ENCODE assay signal across 8 cellular contexts in the genomic region with DNA sequence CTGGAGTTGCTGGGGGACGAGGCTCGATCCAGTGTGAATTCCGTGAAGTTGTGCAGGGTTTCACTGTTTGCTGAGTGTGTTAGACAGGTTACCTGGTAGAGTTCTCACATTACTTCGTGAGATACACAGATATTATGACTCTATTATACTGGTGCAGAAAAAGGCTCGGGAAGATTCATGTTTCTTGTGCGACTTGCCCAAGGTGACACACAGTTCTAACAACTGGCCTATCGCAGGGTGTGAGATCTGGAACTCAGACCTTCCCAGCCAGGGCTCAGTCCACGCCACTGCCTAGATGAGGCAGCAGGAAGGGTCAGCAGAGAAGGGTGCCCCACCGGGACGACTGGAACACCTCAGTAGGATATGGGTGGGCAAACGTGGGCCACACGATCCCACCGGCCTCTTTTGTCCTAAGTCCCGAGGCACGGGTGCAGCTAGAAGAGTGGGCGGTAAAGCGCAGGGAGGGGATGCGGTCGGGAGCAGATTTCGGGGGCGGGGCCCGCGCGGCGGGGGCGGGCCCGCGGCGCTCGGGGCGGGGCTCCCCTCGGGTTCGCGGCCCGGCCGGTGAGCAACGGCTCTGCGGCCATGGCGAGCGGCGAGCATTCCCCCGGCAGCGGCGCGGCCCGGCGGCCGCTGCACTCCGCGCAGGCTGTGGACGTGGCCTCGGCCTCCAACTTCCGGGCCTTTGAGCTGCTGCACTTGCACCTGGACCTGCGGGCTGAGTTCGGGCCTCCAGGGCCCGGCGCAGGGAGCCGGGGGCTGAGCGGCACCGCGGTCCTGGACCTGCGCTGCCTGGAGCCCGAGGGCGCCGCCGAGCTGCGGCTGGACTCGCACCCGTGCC. TPM values are rescaled to one million over a fixed set of nuclear protein-coding genes. Genes with fewer than 3 reads are reported as not detected.
DNase-seq lines count a peak whose midpoint lies in the region; ATAC-seq and TF ChIP-seq lines count a peak whose summit lies in the region.

A gene with protein sequence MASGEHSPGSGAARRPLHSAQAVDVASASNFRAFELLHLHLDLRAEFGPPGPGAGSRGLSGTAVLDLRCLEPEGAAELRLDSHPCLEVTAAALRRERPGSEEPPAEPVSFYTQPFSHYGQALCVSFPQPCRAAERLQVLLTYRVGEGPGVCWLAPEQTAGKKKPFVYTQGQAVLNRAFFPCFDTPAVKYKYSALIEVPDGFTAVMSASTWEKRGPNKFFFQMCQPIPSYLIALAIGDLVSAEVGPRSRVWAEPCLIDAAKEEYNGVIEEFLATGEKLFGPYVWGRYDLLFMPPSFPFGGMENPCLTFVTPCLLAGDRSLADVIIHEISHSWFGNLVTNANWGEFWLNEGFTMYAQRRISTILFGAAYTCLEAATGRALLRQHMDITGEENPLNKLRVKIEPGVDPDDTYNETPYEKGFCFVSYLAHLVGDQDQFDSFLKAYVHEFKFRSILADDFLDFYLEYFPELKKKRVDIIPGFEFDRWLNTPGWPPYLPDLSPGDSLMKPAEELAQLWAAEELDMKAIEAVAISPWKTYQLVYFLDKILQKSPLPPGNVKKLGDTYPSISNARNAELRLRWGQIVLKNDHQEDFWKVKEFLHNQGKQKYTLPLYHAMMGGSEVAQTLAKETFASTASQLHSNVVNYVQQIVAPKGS (plus strand): TSS at position 567 of the 841 bp plus-strand sequence. CDS start 19 bp downstream, at position 586.

- peaks cover 17% of the 10 kb centered on the region for H3K27me3 Mint-ChIP-seq in activated naive CD4-positive, alpha-beta T cell treated with anti-CD3 and anti-CD28 coated beads, Interleukin-2, amount 10 ng/mL, durations not matched to agents 7 days and 5 days

- H3K4me3 ChIP-seq in HL-60 (replicated peaks; ENCODE audit: insufficient read depth, low read length) (peak within 1 kb of the TSS; percentile 63), SJSA1 (peak within 1 kb of the TSS; percentile 99)

- CTCF ChIA-PET in activated naive CD4-positive, alpha-beta T cell treated with anti-CD3 and anti-CD28 coated beads, Interleukin-2, amount 10 ng/mL, durations not matched to agents 7 days and 5 days (lab: Charles Lee), result interaction anchor here (0.9 to 2.7 kb wide), 4 partner anchors 10 to 86 kb away, joined by 4 to 13 read pairs (median 5); no protein-coding TSS in a partner anchor

- DNase-seq in DMS 273 (lab: John Stamatoyannopoulos, UW; ENCODE audit: unreplicated experiment), result peak; percentile 86
- peak; percentile 33 to 61 for DNase-seq in HL-60 (ENCODE audit: low read depth in 1 of 2, low spot score in 1 of 2)
- DNase-seq in SJSA1 (ENCODE audit: low read depth in 1 of 2, low spot score in 2 of 2), result peak; percentile 74 to 75
- DNase-seq in activated naive CD4-positive, alpha-beta T cell treated with anti-CD3 and anti-CD28 coated beads, Interleukin-2, amount 10 ng/mL, durations not matched to agents 7 days and 5 days, result peak; percentile 79
- peak; percentile 56 for DNase-seq in globus pallidus (ENCODE audit: low spot score)
- DNase-seq in omental fat pad (ENCODE audit: low spot score), result peak; percentile 50

- peaks cover 13% of the 10 kb centered on the region for H3K4me1 ChIP-seq in SJSA1 (replicated peaks)

- peaks cover 20% of the 10 kb centered on the region for H3K4me1 Mint-ChIP-seq in activated naive CD4-positive, alpha-beta T cell treated with anti-CD3 and anti-CD28 coated beads, Interleukin-2, amount 10 ng/mL, durations not matched to agents 7 days and 5 days

- H3K27ac ChIP-seq in HL-60 (replicated peaks) (peak within 1 kb of the TSS; percentile 83), SJSA1 (peak within 1 kb of the TSS; percentile 73), temporal lobe (ENCODE audit: low read depth, low read length) (peak within 1 kb of the TSS; percentile 63)

- no peaks in the 10 kb centered on the region for H3K9me3 Mint-ChIP-seq in activated naive CD4-positive, alpha-beta T cell treated with anti-CD3 and anti-CD28 coated beads, Interleukin-2, amount 10 ng/mL, durations not matched to agents 7 days and 5 days

- peak within 1 kb of the TSS; percentile 82 for H3K27ac Mint-ChIP-seq in activated naive CD4-positive, alpha-beta T cell treated with anti-CD3 and anti-CD28 coated beads, Interleukin-2, amount 10 ng/mL, durations not matched to agents 7 days and 5 days

- TF ChIP-seq CTCF in HL-60 (IDR thresholded peaks at IDR 0.05; ENCODE audit: insufficient read depth, low read length) (no peak), omental fat pad (IDR thresholded peaks at IDR 0.05) (no peak)

- no peaks in the 10 kb centered on the region for H3K9me3 ChIP-seq in SJSA1 (replicated peaks)

- peaks cover 2% of the 10 kb centered on the region for H3K36me3 Mint-ChIP-seq in activated naive CD4-positive, alpha-beta T cell treated with anti-CD3 and anti-CD28 coated beads, Interleukin-2, amount 10 ng/mL, durations not matched to agents 7 days and 5 days

- peaks cover 25% of the 10 kb centered on the region for H3K36me3 ChIP-seq in SJSA1

- no peaks in the 10 kb centered on the region for H3K27me3 ChIP-seq in HL-60 (ENCODE audit: insufficient read depth, poor library complexity, severe bottlenecking)
- no peaks in the 10 kb centered on the region for H3K27me3 ChIP-seq in SJSA1 (replicated peaks)

- H3K4me3 Mint-ChIP-seq in activated naive CD4-positive, alpha-beta T cell treated with anti-CD3 and anti-CD28 coated beads, Interleukin-2, amount 10 ng/mL, durations not matched to agents 7 days and 5 days, result peak within 1 kb of the TSS; percentile 89

- ATAC-seq in GM19455 (IDR thresholded peaks at IDR 0.05; ENCODE audit: unreplicated experiment), result peak; percentile 81
- ATAC-seq in omental fat pad (ENCODE audit: low FRiP score), result peak; percentile 90

RNA-seq across cellular contexts. Expression of the gene that starts here (rescaled TPM):
- total RNA-seq in SJSA1 (2014; rRNA removed; shearing (Covaris generic)), result 69.7 and 80.9 TPM in 2 replicates
- total RNA-seq in omental fat pad, result 10 to 100 TPM; 37.2 to 77.6 (median 45.8) TPM
- total RNA-seq in temporal lobe, result 16.7 TPM

Comparison
In these comparisons a context has a peak if more than half of its experiments do, and no peak if none do; other contexts are left out.
1. Peak in every context shown above with its lines: DNase-seq, ATAC-seq, H3K4me3 ChIP-seq and H3K27ac ChIP-seq.